In genomic region chr11:85922367-85922766, GRCh38 we compare ENCODE assay signal across 17 cellular contexts.
A peak's percentile ranks its signal among the peaks of the same experiment; 100 is the strongest.
DNase-seq lines count a peak whose midpoint lies in the region; ATAC-seq, FAIRE-seq and TF ChIP-seq lines count a peak whose summit lies in the region.
"Had no signal": no experiment of that assay in that cellular context is flagged by ENCODE, and none has a peak within 500 bp of the region (broad histone marks: within the 10 kb centered on the region; RNA-seq: fewer than 3 reads in every experiment).

No MANE protein-coding gene starts in this region.

- H3K27me3 ChIP-seq in aorta (ENCODE audit: control insufficient read depth in 1 of 2, insufficient read depth in 2 of 2, low read length in 1 of 2) = no peaks in the 10 kb centered on the region

- no peak for FAIRE-seq in kidney (lab: Jason Lieb, UNC)
- FAIRE-seq: H54 had no signal

- intact Hi-C loops in aorta (cut with DNase I) (no loop called here), kidney (cut with DNase I) (no loop called here)

- TF ChIP-seq CTCF in kidney (IDR thresholded peaks at IDR 0.05; ENCODE audit: borderline replicate concordance, extremely low read depth, insufficient read depth) = no peak
- TF ChIP-seq CTCF in coronary artery (IDR thresholded peaks at IDR 0.05) = no peak

- H3K36me3 ChIP-seq in aorta (ENCODE audit: control insufficient read depth in 1 of 2, insufficient read depth in 2 of 2, low read length in 1 of 2) (peaks cover 0 to 2% of the 10 kb centered on the region in 2 donors), kidney (ENCODE audit: control insufficient read depth in 1 of 2, insufficient read depth in 2 of 2, low read length in 2 of 2) (no peaks in the 10 kb centered on the region)

- H3K4me3 ChIP-seq in aorta (ENCODE audit: low read length in 2 of 2) (no peak overlapping the region), kidney (ENCODE audit: low read length in 2 of 2) (no peak overlapping the region), coronary artery (no peak overlapping the region)

- WGBS in aorta, 2 donors = 86 to 94% methylated on average over 1 of the region's 1 CpG

- no peak for DNase-seq in aorta
- no peak for DNase-seq in kidney
- no peak for DNase-seq in DMS53 (lab: John Stamatoyannopoulos, UW)
- DNase-seq in coronary artery (ENCODE audit: low spot score) = no peak
- DNase-seq: activated naive CD4-positive, alpha-beta T cell treated with anti-CD3 and anti-CD28 coated beads, Interleukin-2, amount 10 ng/mL, durations not matched to agents 7 days and 5 days; Caco-2; effector CD4-positive, alpha-beta T cell; GDM1; IMR-90; NCI-H345; stimulated activated CD4-positive, alpha-beta T cell treated with anti-CD3 and anti-CD28 coated beads, Interleukin-12 subunit alpha, Interleukin-12 subunit beta, amount 100 ng/mL, for 4 hours had no signal

- ATAC-seq in GM18498 (IDR thresholded peaks at IDR 0.05; ENCODE audit: unreplicated experiment) (peak; percentile 99), GM18907 (IDR thresholded peaks at IDR 0.05; ENCODE audit: unreplicated experiment) (peak; percentile 100), GM21786 (IDR thresholded peaks at IDR 0.05; ENCODE audit: unreplicated experiment) (peak; percentile 96), HG03442 (IDR thresholded peaks at IDR 0.05; ENCODE audit: unreplicated experiment) (peak; percentile 98), aorta (ENCODE audit: low FRiP score) (no peak)
- ATAC-seq: left lobe of liver had no signal

- no peak overlapping the region for H3K9ac ChIP-seq in kidney (ENCODE audit: low read length in 2 of 2)

- H3K4me1 ChIP-seq in aorta (ENCODE audit: control insufficient read depth in 1 of 2, insufficient read depth in 2 of 2, low read length in 2 of 2) (no peaks in the 10 kb centered on the region), kidney (ENCODE audit: control insufficient read depth in 1 of 2, insufficient read depth in 1 of 2, low read depth in 1 of 2, low read length in 2 of 2) (no peaks in the 10 kb centered on the region)

- H3K9me3 ChIP-seq in aorta (ENCODE audit: control insufficient read depth, low read length) (no peaks in the 10 kb centered on the region), kidney (ENCODE audit: control insufficient read depth in 1 of 2, low read length in 2 of 2) (no peaks in the 10 kb centered on the region)

- H3K27ac ChIP-seq in aorta (ENCODE audit: low read depth in 1 of 2, low read length in 2 of 2) (no peak overlapping the region), kidney (ENCODE audit: low read depth in 2 of 2, low read length in 2 of 2) (no peak overlapping the region), coronary artery (no peak overlapping the region)
